ENCODE assay signal across 16 cellular contexts in the genomic region with DNA sequence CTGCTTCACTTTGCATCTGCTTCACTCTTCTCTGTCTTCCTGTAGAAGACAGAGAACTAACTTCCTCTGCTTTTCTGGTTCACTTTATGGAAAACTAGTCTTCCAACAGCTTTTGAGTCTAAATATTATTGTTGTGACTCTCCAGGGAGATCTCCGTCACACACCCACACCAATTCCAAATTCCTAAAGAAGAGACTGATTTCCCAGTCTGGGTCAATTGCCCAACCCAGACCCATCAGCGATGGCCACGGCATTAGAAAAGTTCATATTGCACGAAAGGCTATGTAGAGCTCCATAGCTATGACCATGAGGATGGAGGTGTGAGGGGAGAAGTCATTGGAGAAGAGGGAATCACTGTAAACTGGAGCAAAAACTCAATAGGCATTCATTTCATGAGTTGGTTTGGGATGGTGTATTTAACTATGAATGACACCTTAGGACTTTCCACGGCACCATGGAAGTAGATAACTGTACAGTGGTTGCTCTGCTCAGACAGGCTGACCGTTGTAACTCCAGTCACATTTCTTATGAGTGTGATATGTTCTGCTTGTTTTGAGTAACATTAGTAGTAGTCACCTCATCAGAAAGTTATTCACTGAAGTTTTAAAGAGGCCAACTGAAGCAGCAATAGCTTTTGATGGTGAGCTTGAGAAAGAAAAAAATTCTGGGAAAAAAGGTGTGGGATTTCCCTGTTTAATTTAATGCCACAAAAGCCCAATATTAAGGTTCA.
"Had no signal": no experiment of that assay in that cellular context is flagged by ENCODE, and none has a peak within 500 bp of the region (broad histone marks: within the 10 kb centered on the region; RNA-seq: fewer than 3 reads in every experiment).

No MANE protein-coding gene starts in this region.

- FAIRE-seq: colon, urothelium cell line had no signal

- H3K27me3 ChIP-seq: esophagus squamous epithelium, ovary had no signal

- H3K9me3 ChIP-seq: esophagus squamous epithelium, heart left ventricle, mucosa of descending colon, ovary had no signal

- H3K4me2 ChIP-seq: smooth muscle cell had no signal

- H3K27ac Mint-ChIP-seq: dendritic cell treated with granulocyte-macrophage colony-stimulating factor and Interleukin-4, amounts not matched to agents 40 ng/mL and 50 ng/mL, for 4 days; effector memory CD8-positive, alpha-beta T cell; natural killer cell; type B pancreatic cell had no signal

- H3K4me3 Mint-ChIP-seq: dendritic cell treated with granulocyte-macrophage colony-stimulating factor and Interleukin-4, amounts not matched to agents 40 ng/mL and 50 ng/mL, for 4 days; effector memory CD8-positive, alpha-beta T cell; natural killer cell; neural crest cell; type B pancreatic cell had no signal

- H3K4me1 ChIP-seq: esophagus squamous epithelium, heart left ventricle had no signal

- DNase-seq: effector memory CD8-positive, alpha-beta T cell; esophagus squamous epithelium; heart left ventricle; hippocampal formation; mucosa of descending colon; natural killer cell; ovary; right cardiac atrium; stimulated activated CD4-positive, alpha-beta T cell treated with anti-CD3 and anti-CD28 coated beads, Interleukin-2, amount 100 ng/mL, for 48 hours; stimulated activated naive CD4-positive, alpha-beta T cell treated with Interleukin-2 at 50 U/mL for 16 hours had no signal

- H3K4me3 ChIP-seq: esophagus squamous epithelium, heart left ventricle, mucosa of descending colon, ovary, smooth muscle cell had no signal

- H3K36me3 ChIP-seq: esophagus squamous epithelium, heart left ventricle, ovary had no signal

- H3K9me3 Mint-ChIP-seq: dendritic cell treated with granulocyte-macrophage colony-stimulating factor and Interleukin-4, amounts not matched to agents 40 ng/mL and 50 ng/mL, for 4 days; effector memory CD8-positive, alpha-beta T cell; natural killer cell; neural crest cell; type B pancreatic cell had no signal

- H3K27ac ChIP-seq: heart left ventricle, ovary had no signal

- H3K4me1 Mint-ChIP-seq: natural killer cell had no signal

- H3K36me3 Mint-ChIP-seq: natural killer cell, type B pancreatic cell had no signal
